In genomic region chr3:45666729-45667440, GRCh38 we compare ENCODE assay signal across 10 cellular contexts. TPM values are rescaled to one million over a fixed set of nuclear protein-coding genes. Genes with fewer than 3 reads are reported as not detected.
DNase-seq lines count a peak whose midpoint lies in the region; ATAC-seq and TF ChIP-seq lines count a peak whose summit lies in the region.
"Had no signal": no experiment of that assay in that cellular context is flagged by ENCODE, and none has a peak within 500 bp of the region (broad histone marks: within the 10 kb centered on the region; RNA-seq: fewer than 3 reads in every experiment).

No MANE protein-coding gene starts in this region.

- H3K4me3 Mint-ChIP-seq in T-helper 2 cell treated with Interferon-gamma antibody and Interleukin-4, amounts not matched to agents 5 μg/mL and 100 μg/mL, for 36 hours: no peak overlapping the region

- peak overlapping the region; percentile 17 for H3K27ac Mint-ChIP-seq in T-helper 2 cell treated with Interferon-gamma antibody and Interleukin-4, amounts not matched to agents 5 μg/mL and 100 μg/mL, for 36 hours
- peak overlapping the region; percentile 48 to 79 for H3K27ac Mint-ChIP-seq in activated naive CD4-positive, alpha-beta T cell treated with anti-CD3 and anti-CD28 coated beads, Interleukin-2, amount 50 U/mL, for 72 hours

- TF ChIP-seq EP300 in stomach (IDR thresholded peaks at IDR 0.05): no peak

- H3K9me3 ChIP-seq in stomach: no peaks in the 10 kb centered on the region
- H3K9me3 ChIP-seq: lower lobe of right lung had no signal

- no peaks in the 10 kb centered on the region for H3K9me3 Mint-ChIP-seq in T-helper 2 cell treated with Interferon-gamma antibody and Interleukin-4, amounts not matched to agents 5 μg/mL and 100 μg/mL, for 36 hours
- H3K9me3 Mint-ChIP-seq in activated naive CD4-positive, alpha-beta T cell treated with anti-CD3 and anti-CD28 coated beads, Interleukin-2, amount 50 U/mL, for 72 hours: no peaks in the 10 kb centered on the region

- DNase-seq in T-helper 2 cell treated with Interferon-gamma antibody and Interleukin-4, amounts not matched to agents 5 μg/mL and 100 μg/mL, for 36 hours (ENCODE audit: low spot score): no peak
- DNase-seq in T-helper 2 cell (no peak), cardiac septum (ENCODE audit: low spot score) (peak; percentile 86), stomach (no peak), COR-L47 (lab: John Stamatoyannopoulos, UW) (no peak), NCI-H510A (lab: John Stamatoyannopoulos, UW) (no peak), NCI-H774 (lab: John Stamatoyannopoulos, UW) (no peak)
- DNase-seq in activated naive CD4-positive, alpha-beta T cell treated with anti-CD3 and anti-CD28 coated beads, Interleukin-2, amount 50 U/mL, for 72 hours (ENCODE audit: low spot score in 2 of 2): no peak
- DNase-seq: lower lobe of right lung had no signal

- peak overlapping the region in 3 of 5 donors; percentile 62 to 72 (median 69) for H3K27ac ChIP-seq in stomach
- H3K27ac ChIP-seq: cardiac muscle cell, lower lobe of right lung had no signal

- no peaks in the 10 kb centered on the region for H3K27me3 Mint-ChIP-seq in T-helper 2 cell treated with Interferon-gamma antibody and Interleukin-4, amounts not matched to agents 5 μg/mL and 100 μg/mL, for 36 hours (ENCODE audit: low read depth)

- no peak overlapping the region for H3K4me3 ChIP-seq in stomach
- H3K4me3 ChIP-seq: cardiac muscle cell, lower lobe of right lung had no signal

- peaks cover 12 to 67% (median 43%) of the 10 kb centered on the region in 4 donors for H3K4me1 ChIP-seq in stomach

- intact Hi-C loops in cardiac septum (cut with DNase I): loop anchor here (10.0 kb wide), 1 partner anchor 442 kb away; the partner anchor contains the start of gene TMEM158
- intact Hi-C loops in stomach (cut with DNase I; ENCODE audit: low total_unique reads): no loop called here

- no peak for TF ChIP-seq CTCF in stomach (IDR thresholded peaks at IDR 0.05)

- ATAC-seq in activated naive CD4-positive, alpha-beta T cell treated with anti-CD3 and anti-CD28 coated beads, Interleukin-2, amount 50 U/mL, for 72 hours: no peak
- ATAC-seq: lower lobe of right lung had no signal

- peaks cover 39% of the 10 kb centered on the region for H3K36me3 Mint-ChIP-seq in T-helper 2 cell treated with Interferon-gamma antibody and Interleukin-4, amounts not matched to agents 5 μg/mL and 100 μg/mL, for 36 hours (ENCODE audit: low read depth)
- H3K36me3 Mint-ChIP-seq in activated naive CD4-positive, alpha-beta T cell treated with anti-CD3 and anti-CD28 coated beads, Interleukin-2, amount 50 U/mL, for 72 hours: peaks cover 7 to 45% of the 10 kb centered on the region in 2 donors

- peaks cover 45% of the 10 kb centered on the region for H3K4me1 Mint-ChIP-seq in T-helper 2 cell treated with Interferon-gamma antibody and Interleukin-4, amounts not matched to agents 5 μg/mL and 100 μg/mL, for 36 hours (ENCODE audit: low read depth)

- peaks cover 8 to 55% (median 51%) of the 10 kb centered on the region in 4 donors for H3K36me3 ChIP-seq in stomach

- H3K27me3 ChIP-seq in stomach: no peaks in the 10 kb centered on the region
- H3K27me3 ChIP-seq: cardiac muscle cell had no signal

- 32 to 71% (median 66%) methylated on average over 8 to 9 of the region's 9 CpGs for WGBS in stomach, 5 donors

- TF ChIP-seq POLR2A in stomach (IDR thresholded peaks at IDR 0.05): no peak

RNA-seq across cellular contexts. Expression of gene SACM1L, which starts 22.3 kb away (rescaled TPM):
- total RNA-seq in activated naive CD4-positive, alpha-beta T cell treated with anti-CD3 and anti-CD28 coated beads, Interleukin-2, amount 50 U/mL, for 72 hours: 10 to 100 TPM; 61.8 to 99.2 TPM
- total RNA-seq in cardiac septum (29.6 TPM), stomach (100 to 1,000 TPM in 2 of 5 donors, 10 to 100 TPM in 2, 1 to 10 TPM in 1; 9.8 to 118 (median 77.5) TPM)
- 10 to 100 TPM; 15.4 to 17.9 (median 17.1) TPM for polyA plus RNA-seq in stomach
